Comparison of ENCODE assay signal across 27 cellular contexts in the genomic region with DNA sequence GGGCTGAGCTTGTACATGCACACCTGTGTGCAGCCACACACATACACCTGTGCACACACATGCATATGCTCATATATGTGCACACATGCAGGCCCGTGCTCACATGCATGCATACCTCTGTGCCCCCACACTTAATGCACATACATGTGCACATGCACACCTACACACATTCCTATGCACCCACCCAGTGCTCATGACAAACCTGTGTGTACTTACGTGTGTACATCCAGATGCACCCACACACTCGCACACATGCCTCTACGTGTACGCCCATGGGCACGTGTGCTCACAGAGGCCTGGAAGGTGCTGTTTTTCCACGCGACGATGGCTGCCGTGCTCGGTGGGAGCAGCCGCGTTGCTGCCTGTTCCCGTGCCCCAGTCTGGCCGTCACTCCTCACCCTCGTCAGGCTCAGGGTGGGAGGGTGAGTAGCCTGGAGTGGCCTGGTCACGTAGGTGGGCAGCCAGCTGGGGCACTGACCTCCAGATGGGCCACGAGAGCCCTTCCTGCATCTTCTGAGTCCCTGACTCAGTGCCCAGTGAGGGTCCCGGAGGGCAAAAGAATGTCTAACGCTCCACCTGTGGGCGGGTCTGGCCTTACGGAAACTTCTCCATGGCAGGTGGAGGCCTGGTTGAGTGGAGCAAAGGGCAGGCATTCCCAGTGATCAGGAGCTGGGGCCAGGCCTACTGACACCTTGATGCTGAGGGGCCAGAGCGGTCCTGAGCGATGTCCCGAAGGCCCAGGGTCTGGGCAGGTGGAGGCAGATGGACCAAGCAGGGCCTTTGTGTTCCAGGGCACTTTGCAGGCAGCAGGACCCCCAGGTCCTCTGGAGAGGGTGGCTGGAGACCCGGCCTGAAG. TPM values are rescaled to one million over a fixed set of nuclear protein-coding genes. Genes with fewer than 3 reads are reported as not detected.
"Had no signal": no experiment of that assay in that cellular context is flagged by ENCODE, and none has a peak within 500 bp of the region (broad histone marks: within the 10 kb centered on the region; RNA-seq: fewer than 3 reads in every experiment).

No MANE protein-coding gene starts in this region.

- H3K4me1 Mint-ChIP-seq: neural crest cell had no signal

- H3K9me3 Mint-ChIP-seq: activated T-cell treated with anti-CD3 and anti-CD28 coated beads, Interleukin-2, amount 50 U/mL, for 24 hours; activated T-helper 2 cell treated with anti-CD3 and anti-CD28 coated beads, Interferon-gamma antibody, Interleukin-2, Interleukin-4, amounts not matched to agents 10 μg/mL and 5 μg/mL and 100 μg/mL, durations not matched to agents 14 hours and 24 hours and 36 hours; endodermal cell; neural crest cell; WTC11 had no signal

- H3K27ac Mint-ChIP-seq: activated naive CD8-positive, alpha-beta T cell; activated T-cell treated with anti-CD3 and anti-CD28 coated beads, Interleukin-2, amount 50 U/mL, for 24 hours; activated T-helper 2 cell treated with anti-CD3 and anti-CD28 coated beads, Interferon-gamma antibody, Interleukin-2, Interleukin-4, amounts not matched to agents 10 μg/mL and 5 μg/mL and 100 μg/mL, durations not matched to agents 14 hours and 24 hours and 36 hours; endodermal cell; naive B cell; WTC11 had no signal

- H3K36me3 ChIP-seq: adrenal gland, breast epithelium, heart left ventricle, sigmoid colon, spleen, upper lobe of right lung had no signal

- H3K27me3 ChIP-seq: adrenal gland had no signal

- H3K36me3 Mint-ChIP-seq: activated naive CD8-positive, alpha-beta T cell; naive B cell; WTC11 had no signal

- H3K27ac ChIP-seq: breast epithelium, coronary artery, heart left ventricle, sigmoid colon, spleen, upper lobe of right lung had no signal

- H3K4me3 Mint-ChIP-seq: activated naive CD8-positive, alpha-beta T cell; activated T-cell treated with anti-CD3 and anti-CD28 coated beads, Interleukin-2, amount 50 U/mL, for 24 hours; naive B cell; neural crest cell had no signal

- H3K4me1 ChIP-seq: breast epithelium, sigmoid colon had no signal

- DNase-seq: activated naive CD4-positive, alpha-beta T cell; activated T-cell treated with anti-CD3 and anti-CD28 coated beads, Interleukin-2, amount 50 U/mL, for 24 hours; adrenal gland; endodermal cell; heart left ventricle; islet precursor cell; left cardiac atrium; naive B cell; sigmoid colon; spleen; stimulated activated CD4-positive, alpha-beta T cell treated with anti-CD3 and anti-CD28 coated beads, Interleukin-4, amount 100 ng/mL, for 1 hour; stimulated activated naive CD4-positive, alpha-beta T cell; T1000; upper lobe of right lung had no signal

- H3K4me3 ChIP-seq: adrenal gland, breast epithelium, coronary artery, heart left ventricle, sigmoid colon, spleen, upper lobe of right lung had no signal

- H3K9me3 ChIP-seq: adrenal gland, breast epithelium, heart left ventricle, sigmoid colon, spleen, upper lobe of right lung had no signal

RNA-seq across cellular contexts. Expression of a gene that starts 8.0 kb away (rescaled TPM):
- total RNA-seq: activated T-helper 2 cell treated with anti-CD3 and anti-CD28 coated beads, Interferon-gamma antibody, Interleukin-2, Interleukin-4, amounts not matched to agents 10 μg/mL and 5 μg/mL and 100 μg/mL, durations not matched to agents 14 hours and 24 hours and 36 hours; epithelial cell of proximal tubule; fibroblast of villous mesenchyme; neural crest cell; osteoblast; renal cortical epithelial cell; T-helper 1 cell treated with Interleukin-12 subunit alpha and Interleukin-12 subunit beta and Interleukin-4 antibody, amounts not matched to agents 30 ng/mL and 1 ng/mL, for 36 hours had no signal

RNA-seq across cellular contexts. Expression of a gene that starts 56.5 kb away (rescaled TPM):
- total RNA-seq: activated T-helper 2 cell treated with anti-CD3 and anti-CD28 coated beads, Interferon-gamma antibody, Interleukin-2, Interleukin-4, amounts not matched to agents 10 μg/mL and 5 μg/mL and 100 μg/mL, durations not matched to agents 14 hours and 24 hours and 36 hours; adrenal gland; fibroblast of villous mesenchyme; heart left ventricle; left cardiac atrium; neural crest cell; osteoblast; posterior vena cava; renal cortical epithelial cell; sigmoid colon; spleen; T-helper 1 cell treated with Interleukin-12 subunit alpha and Interleukin-12 subunit beta and Interleukin-4 antibody, amounts not matched to agents 30 ng/mL and 1 ng/mL, for 36 hours had no signal
- polyA plus RNA-seq: adrenal gland, heart left ventricle, liver had no signal
